ENCODE assay signal across 8 cellular contexts in genomic region chr17:49497147-49498036, GRCh38. TPM values are rescaled to one million over a fixed set of nuclear protein-coding genes. Genes with fewer than 3 reads are reported as not detected.
DNase-seq lines count a peak whose midpoint lies in the region; ATAC-seq, FAIRE-seq and TF ChIP-seq lines count a peak whose summit lies in the region.

No MANE protein-coding gene starts in this region.

- FAIRE-seq in D721Med (lab: Jason Lieb, UNC): no peak

- peaks cover 0 to 1% (median 0%) of the 10 kb centered on the region in 6 donors for H3K9me3 Mint-ChIP-seq in immature natural killer cell

- peaks cover 23 to 35% (median 31%) of the 10 kb centered on the region in 3 donors for H3K27me3 Mint-ChIP-seq in immature natural killer cell (ENCODE audit: low read depth in 3 of 3)

- no peak overlapping the region for H3K27ac Mint-ChIP-seq in immature natural killer cell

- peak overlapping the region; percentile 71 to 83 (median 77) for H3K4me3 Mint-ChIP-seq in immature natural killer cell

- H3K36me3 Mint-ChIP-seq in immature natural killer cell: no peaks in the 10 kb centered on the region

- H3K4me1 Mint-ChIP-seq in immature natural killer cell: peaks cover 29 to 38% of the 10 kb centered on the region in 2 donors

- DNase-seq in Daoy (ENCODE audit: low read depth) (peak; percentile 38), NCI-H2227 (lab: John Stamatoyannopoulos, UW; ENCODE audit: unreplicated experiment) (peak; percentile 58), astrocyte of the hippocampus (ENCODE audit: low read depth, low spot score) (peak; percentile 61), immature natural killer cell (peak in 1 of 3 donors; percentile 20), D721Med (ENCODE audit: insufficient read length, low spot score) (no peak)
- peak; percentile 9 for DNase-seq in stimulated activated CD4-positive, alpha-beta T cell treated with anti-CD3 and anti-CD28 coated beads, Interleukin-4, amount 100 ng/mL, for 24 hours

- no peak for TF ChIP-seq CTCF in D721Med (IDR thresholded peaks at IDR 0.05; ENCODE audit: insufficient read depth, missing control alignments)

- ATAC-seq in HG02938 (IDR thresholded peaks at IDR 0.05; ENCODE audit: unreplicated experiment): no peak
- ATAC-seq in GM21619 (IDR thresholded peaks at IDR 0.05; ENCODE audit: unreplicated experiment): no peak

RNA-seq across cellular contexts. Expression of gene NGFR, which starts 2.3 kb away (rescaled TPM):
- 0.34 and 1.1 TPM in 2 replicates for total RNA-seq in Daoy (2014; rRNA removed; shearing (Covaris generic))
- polyA plus RNA-seq in immature natural killer cell: under 1 TPM in 1 of 3 donors, not detected in 2; 0.45 TPM
